Comparison of ENCODE assay signal across 16 cellular contexts in genomic region chr22:24231706-24232105, GRCh38. TPM values are rescaled to one million over a fixed set of nuclear protein-coding genes. Genes with fewer than 3 reads are reported as not detected.
DNase-seq lines count a peak whose midpoint lies in the region; ATAC-seq and TF ChIP-seq lines count a peak whose summit lies in the region.
"Had no signal": no experiment of that assay in that cellular context is flagged by ENCODE, and none has a peak within 500 bp of the region (broad histone marks: within the 10 kb centered on the region; RNA-seq: fewer than 3 reads in every experiment).

No MANE protein-coding gene starts in this region.

- no peaks in the 10 kb centered on the region for H3K9me3 Mint-ChIP-seq in activated CD8-positive, alpha-beta T cell treated with anti-CD3 and anti-CD28 coated beads, Interleukin-2, amount 10 ng/mL, durations not matched to agents 7 days and 5 days (ENCODE audit: insufficient read depth)
- H3K9me3 Mint-ChIP-seq in activated CD8-positive, alpha-beta T cell treated with anti-CD3 and anti-CD28 coated beads for 36 hours, result no peaks in the 10 kb centered on the region
- H3K9me3 Mint-ChIP-seq in activated T-helper 2 cell treated with anti-CD3 and anti-CD28 coated beads, Interferon-gamma antibody, Interleukin-2, Interleukin-4, amounts not matched to agents 10 μg/mL and 5 μg/mL and 100 μg/mL, durations not matched to agents 14 hours and 24 hours and 36 hours, result no peaks in the 10 kb centered on the region
- no peaks in the 10 kb centered on the region for H3K9me3 Mint-ChIP-seq in neural crest cell
- H3K9me3 Mint-ChIP-seq: CD8-positive, alpha-beta T cell; HFFc6 had no signal

- POLR2A ChIA-PET in activated CD8-positive, alpha-beta T cell treated with anti-CD3 and anti-CD28 coated beads, Interleukin-2, amount 10 ng/mL, durations not matched to agents 7 days and 5 days (lab: Charles Lee), result no interaction called here
- POLR2A ChIA-PET in activated CD8-positive, alpha-beta T cell treated with anti-CD3 and anti-CD28 coated beads for 36 hours (lab: Charles Lee), result interaction anchor here (1.6 kb wide), 1 partner anchor 16 kb away, joined by 3 read pairs; no protein-coding TSS in a partner anchor

- CTCF ChIA-PET in activated CD8-positive, alpha-beta T cell treated with anti-CD3 and anti-CD28 coated beads, Interleukin-2, amount 10 ng/mL, durations not matched to agents 7 days and 5 days (lab: Charles Lee), result interaction anchor here (0.7 to 3.2 kb wide), 10 partner anchors 8 to 143 kb away, joined by 3 to 21 read pairs (median 8); partner anchors contain the start of gene GGT5
- CTCF ChIA-PET in activated CD8-positive, alpha-beta T cell treated with anti-CD3 and anti-CD28 coated beads for 36 hours (lab: Charles Lee), result interaction anchor here (0.5 to 2.6 kb wide), 17 partner anchors 9 to 169 kb away, joined by 3 to 13 read pairs (median 5); no protein-coding TSS in a partner anchor

- no peak for DNase-seq in activated CD8-positive, alpha-beta T cell treated with anti-CD3 and anti-CD28 coated beads, Interleukin-2, amount 10 ng/mL, durations not matched to agents 7 days and 5 days
- DNase-seq in activated CD8-positive, alpha-beta T cell treated with anti-CD3 and anti-CD28 coated beads for 36 hours, result no peak
- DNase-seq in activated T-helper 2 cell treated with anti-CD3 and anti-CD28 coated beads, Interferon-gamma antibody, Interleukin-2, Interleukin-4, amounts not matched to agents 10 μg/mL and 5 μg/mL and 100 μg/mL, durations not matched to agents 14 hours and 24 hours and 36 hours (ENCODE audit: low spot score), result no peak
- no peak for DNase-seq in neural crest cell (ENCODE audit: low read depth, low spot score)
- DNase-seq in nucleus accumbens (lab: John Stamatoyannopoulos, UW), result no peak
- DNase-seq in HUDEP-2 (lab: John Stamatoyannopoulos, UW; ENCODE audit: unreplicated experiment in 76 of 76), result no peak
- DNase-seq: HFFc6, MV-4-11, NCI-H2107, NCI-H510A, NCI-H748 treated with DMSO at 0.1 percent for 48 hours, PC-3 had no signal

- H3K4me3 Mint-ChIP-seq in activated CD8-positive, alpha-beta T cell treated with anti-CD3 and anti-CD28 coated beads, Interleukin-2, amount 10 ng/mL, durations not matched to agents 7 days and 5 days, result no peak overlapping the region
- no peak overlapping the region for H3K4me3 Mint-ChIP-seq in activated CD8-positive, alpha-beta T cell treated with anti-CD3 and anti-CD28 coated beads for 36 hours
- no peak overlapping the region for H3K4me3 Mint-ChIP-seq in activated T-helper 2 cell treated with anti-CD3 and anti-CD28 coated beads, Interferon-gamma antibody, Interleukin-2, Interleukin-4, amounts not matched to agents 10 μg/mL and 5 μg/mL and 100 μg/mL, durations not matched to agents 14 hours and 24 hours and 36 hours (ENCODE audit: low read depth)
- H3K4me3 Mint-ChIP-seq in neural crest cell, result no peak overlapping the region
- H3K4me3 Mint-ChIP-seq: CD8-positive, alpha-beta T cell; HFFc6 had no signal

- peak overlapping the region; percentile 82 for H3K27ac Mint-ChIP-seq in activated CD8-positive, alpha-beta T cell treated with anti-CD3 and anti-CD28 coated beads, Interleukin-2, amount 10 ng/mL, durations not matched to agents 7 days and 5 days
- H3K27ac Mint-ChIP-seq in activated CD8-positive, alpha-beta T cell treated with anti-CD3 and anti-CD28 coated beads for 36 hours, result no peak overlapping the region
- H3K27ac Mint-ChIP-seq in activated T-helper 2 cell treated with anti-CD3 and anti-CD28 coated beads, Interferon-gamma antibody, Interleukin-2, Interleukin-4, amounts not matched to agents 10 μg/mL and 5 μg/mL and 100 μg/mL, durations not matched to agents 14 hours and 24 hours and 36 hours, result peak overlapping the region; percentile 58
- peak overlapping the region; percentile 43 for H3K27ac Mint-ChIP-seq in neural crest cell (ENCODE audit: unreplicated experiment)
- H3K27ac Mint-ChIP-seq: CD8-positive, alpha-beta T cell; HFFc6 had no signal

- ATAC-seq in activated CD8-positive, alpha-beta T cell treated with anti-CD3 and anti-CD28 coated beads, Interleukin-2, amount 10 ng/mL, durations not matched to agents 7 days and 5 days, result no peak
- no peak for ATAC-seq in activated CD8-positive, alpha-beta T cell treated with anti-CD3 and anti-CD28 coated beads for 36 hours
- no peak for ATAC-seq in HG02884 (IDR thresholded peaks at IDR 0.05; ENCODE audit: unreplicated experiment)
- ATAC-seq: PC-3 had no signal

- intact Hi-C loops in activated CD8-positive, alpha-beta T cell treated with anti-CD3 and anti-CD28 coated beads for 36 hours (cut with micrococcal nuclease), result loop anchor here (10.0 kb wide), 1 partner anchor 47 kb away; the partner anchor contains the start of gene SUSD2
- intact Hi-C loops in activated T-helper 2 cell treated with anti-CD3 and anti-CD28 coated beads, Interferon-gamma antibody, Interleukin-2, Interleukin-4, amounts not matched to agents 10 μg/mL and 5 μg/mL and 100 μg/mL, durations not matched to agents 14 hours and 24 hours and 36 hours (cut with micrococcal nuclease), result loop anchor here (1.0 kb wide), 1 partner anchor 42 kb away; no protein-coding TSS in a partner anchor

- H3K27me3 Mint-ChIP-seq in activated CD8-positive, alpha-beta T cell treated with anti-CD3 and anti-CD28 coated beads, Interleukin-2, amount 10 ng/mL, durations not matched to agents 7 days and 5 days (ENCODE audit: low read depth), result no peaks in the 10 kb centered on the region
- no peaks in the 10 kb centered on the region for H3K27me3 Mint-ChIP-seq in activated CD8-positive, alpha-beta T cell treated with anti-CD3 and anti-CD28 coated beads for 36 hours
- no peaks in the 10 kb centered on the region for H3K27me3 Mint-ChIP-seq in activated T-helper 2 cell treated with anti-CD3 and anti-CD28 coated beads, Interferon-gamma antibody, Interleukin-2, Interleukin-4, amounts not matched to agents 10 μg/mL and 5 μg/mL and 100 μg/mL, durations not matched to agents 14 hours and 24 hours and 36 hours (ENCODE audit: low read depth)
- H3K27me3 Mint-ChIP-seq in neural crest cell (ENCODE audit: low read depth), result no peaks in the 10 kb centered on the region

- H3K36me3 Mint-ChIP-seq in activated CD8-positive, alpha-beta T cell treated with anti-CD3 and anti-CD28 coated beads, Interleukin-2, amount 10 ng/mL, durations not matched to agents 7 days and 5 days (ENCODE audit: low read depth), result no peaks in the 10 kb centered on the region
- H3K36me3 Mint-ChIP-seq in activated CD8-positive, alpha-beta T cell treated with anti-CD3 and anti-CD28 coated beads for 36 hours (ENCODE audit: low read depth), result no peaks in the 10 kb centered on the region
- no peaks in the 10 kb centered on the region for H3K36me3 Mint-ChIP-seq in activated T-helper 2 cell treated with anti-CD3 and anti-CD28 coated beads, Interferon-gamma antibody, Interleukin-2, Interleukin-4, amounts not matched to agents 10 μg/mL and 5 μg/mL and 100 μg/mL, durations not matched to agents 14 hours and 24 hours and 36 hours (ENCODE audit: low read depth)
- H3K36me3 Mint-ChIP-seq in neural crest cell (ENCODE audit: low read depth), result no peaks in the 10 kb centered on the region
- H3K36me3 Mint-ChIP-seq: CD8-positive, alpha-beta T cell had no signal

- TF ChIP-seq CTCF in activated CD8-positive, alpha-beta T cell treated with anti-CD3 and anti-CD28 coated beads for 36 hours (IDR thresholded peaks at IDR 0.05), result no peak
- TF ChIP-seq CTCF in neural crest cell (conservative IDR thresholded peaks at IDR 0.05), result no peak

- H3K4me1 Mint-ChIP-seq in activated CD8-positive, alpha-beta T cell treated with anti-CD3 and anti-CD28 coated beads, Interleukin-2, amount 10 ng/mL, durations not matched to agents 7 days and 5 days (ENCODE audit: low read depth), result peaks cover 7% of the 10 kb centered on the region
- no peaks in the 10 kb centered on the region for H3K4me1 Mint-ChIP-seq in activated CD8-positive, alpha-beta T cell treated with anti-CD3 and anti-CD28 coated beads for 36 hours (ENCODE audit: low read depth)
- H3K4me1 Mint-ChIP-seq in activated T-helper 2 cell treated with anti-CD3 and anti-CD28 coated beads, Interferon-gamma antibody, Interleukin-2, Interleukin-4, amounts not matched to agents 10 μg/mL and 5 μg/mL and 100 μg/mL, durations not matched to agents 14 hours and 24 hours and 36 hours (ENCODE audit: low read depth), result peaks cover 3% of the 10 kb centered on the region
- H3K4me1 Mint-ChIP-seq in neural crest cell, result no peaks in the 10 kb centered on the region

RNA-seq across cellular contexts. Expression of gene GGT5, which starts 13.2 kb away (rescaled TPM):
- total RNA-seq in activated CD8-positive, alpha-beta T cell treated with anti-CD3 and anti-CD28 coated beads, Interleukin-2, amount 10 ng/mL, durations not matched to agents 7 days and 5 days, result under 1 TPM; 0.29 to 0.44 TPM
- not detected for total RNA-seq in activated CD8-positive, alpha-beta T cell treated with anti-CD3 and anti-CD28 coated beads for 36 hours
- total RNA-seq in activated T-helper 2 cell treated with anti-CD3 and anti-CD28 coated beads, Interferon-gamma antibody, Interleukin-2, Interleukin-4, amounts not matched to agents 10 μg/mL and 5 μg/mL and 100 μg/mL, durations not matched to agents 14 hours and 24 hours and 36 hours, result 0.05 TPM in 1 of 2 replicates, not detected in the other
- 0.56 and 0.59 TPM in 2 replicates for total RNA-seq in neural crest cell
- total RNA-seq: A673; CD8-positive, alpha-beta T cell; H4 had no signal

RNA-seq across cellular contexts. Expression of gene SPECC1L, which starts 38.9 kb away (rescaled TPM):
- total RNA-seq in activated CD8-positive, alpha-beta T cell treated with anti-CD3 and anti-CD28 coated beads, Interleukin-2, amount 10 ng/mL, durations not matched to agents 7 days and 5 days, result 10 to 100 TPM; 57.6 to 59.7 TPM
- total RNA-seq in activated CD8-positive, alpha-beta T cell treated with anti-CD3 and anti-CD28 coated beads for 36 hours, result 10 to 100 TPM; 38.9 to 39.0 TPM
- total RNA-seq in activated T-helper 2 cell treated with anti-CD3 and anti-CD28 coated beads, Interferon-gamma antibody, Interleukin-2, Interleukin-4, amounts not matched to agents 10 μg/mL and 5 μg/mL and 100 μg/mL, durations not matched to agents 14 hours and 24 hours and 36 hours, result 35.9 and 40.9 TPM in 2 replicates
- 121 and 123 TPM in 2 replicates for total RNA-seq in neural crest cell

RNA-seq across cellular contexts. Expression of gene SUSD2, which starts 50.4 kb away (rescaled TPM):
- total RNA-seq in activated CD8-positive, alpha-beta T cell treated with anti-CD3 and anti-CD28 coated beads, Interleukin-2, amount 10 ng/mL, durations not matched to agents 7 days and 5 days, result 1 to 10 TPM; 1.3 to 1.9 TPM
- under 1 TPM; 0.65 to 0.95 TPM for total RNA-seq in activated CD8-positive, alpha-beta T cell treated with anti-CD3 and anti-CD28 coated beads for 36 hours
- total RNA-seq in activated T-helper 2 cell treated with anti-CD3 and anti-CD28 coated beads, Interferon-gamma antibody, Interleukin-2, Interleukin-4, amounts not matched to agents 10 μg/mL and 5 μg/mL and 100 μg/mL, durations not matched to agents 14 hours and 24 hours and 36 hours, result 0.32 and 0.64 TPM in 2 replicates
- 0.37 and 0.66 TPM in 2 replicates for total RNA-seq in neural crest cell
